21 cellular contexts compared by ENCODE assay signal in genomic region chr7:14504134-14504533, GRCh38.
DNase-seq lines count a peak whose midpoint lies in the region; ATAC-seq and TF ChIP-seq lines count a peak whose summit lies in the region.
"Had no signal": no experiment of that assay in that cellular context is flagged by ENCODE, and none has a peak within 500 bp of the region (broad histone marks: within the 10 kb centered on the region; RNA-seq: fewer than 3 reads in every experiment).

No MANE protein-coding gene starts in this region.

- no peaks in the 10 kb centered on the region for H3K36me3 ChIP-seq in HAP-1 (replicated peaks)
- H3K36me3 ChIP-seq: neutrophil, sigmoid colon, SJCRH30 had no signal

- no peak overlapping the region for H3K4me3 Mint-ChIP-seq in WTC11
- H3K4me3 Mint-ChIP-seq: activated naive CD8-positive, alpha-beta T cell treated with anti-CD3 and anti-CD28 coated beads for 36 hours; IgD-negative memory B cell; T-helper 2 cell treated with Interferon-gamma antibody and Interleukin-4, amounts not matched to agents 5 μg/mL and 100 μg/mL, for 36 hours had no signal

- peak; percentile 73 for DNase-seq in Ammon's horn (ENCODE audit: low spot score)
- DNase-seq in HAP-1 (ENCODE audit: low spot score in 2 of 2), result peak; percentile 39 to 45
- peak; percentile 23 for DNase-seq in WTC11 (ENCODE audit: low spot score)
- peak; percentile 61 for DNase-seq in inferior parietal cortex (ENCODE audit: extremely low spot score)
- DNase-seq in SW 1271 (lab: John Stamatoyannopoulos, UW), result no peak
- no peak for DNase-seq in HT-29 (ENCODE audit: low spot score)
- DNase-seq in NCI-H2196 (lab: John Stamatoyannopoulos, UW; ENCODE audit: unreplicated experiment), result no peak
- DNase-seq: activated CD4-positive, CD25-positive, alpha-beta regulatory T cell; activated CD8-positive, alpha-beta memory T cell treated with anti-CD3 and anti-CD28 coated beads for 24 hours; activated naive CD8-positive, alpha-beta T cell treated with anti-CD3 and anti-CD28 coated beads for 36 hours; dermis blood vessel endothelial cell; EL; MM.1S; NCI-H226; sigmoid colon; stimulated activated CD4-positive, alpha-beta T cell treated with anti-CD3 and anti-CD28 coated beads, Interleukin-1b, Interleukin-23, amount 100 ng/mL, for 48 hours had no signal

- H3K9me3 Mint-ChIP-seq in WTC11, result peaks cover 15% of the 10 kb centered on the region

- H3K36me3 Mint-ChIP-seq in WTC11, result 0 out of 2 replicates have a peak, but pooled peaks cover 5% of the 10 kb centered on the region
- H3K36me3 Mint-ChIP-seq: activated naive CD8-positive, alpha-beta T cell treated with anti-CD3 and anti-CD28 coated beads for 36 hours; IgD-negative memory B cell had no signal

- H3K27ac Mint-ChIP-seq in WTC11, result no peak overlapping the region
- H3K27ac Mint-ChIP-seq: activated naive CD8-positive, alpha-beta T cell treated with anti-CD3 and anti-CD28 coated beads for 36 hours; IgD-negative memory B cell; T-helper 2 cell treated with Interferon-gamma antibody and Interleukin-4, amounts not matched to agents 5 μg/mL and 100 μg/mL, for 36 hours had no signal

- no peak overlapping the region for H3K4me3 ChIP-seq in HAP-1
- H3K4me3 ChIP-seq: sigmoid colon, SJCRH30 had no signal

- CTCF ChIA-PET in WTC11 (lab: Charles Lee), result interaction anchor here (0.9 kb wide), 1 partner anchor 188 kb away, joined by 3 read pairs; no protein-coding TSS in a partner anchor

- ATAC-seq in WTC11 (peak; percentile 89), GM18511 (IDR thresholded peaks at IDR 0.05; ENCODE audit: unreplicated experiment) (no peak)

- H3K4me1 ChIP-seq in HAP-1, result no peaks in the 10 kb centered on the region
- H3K4me1 ChIP-seq: sigmoid colon, SJCRH30 had no signal

- in situ Hi-C loops in HAP-1 (cut with MboI; ENCODE audit: low sequenced_read_pairs), result no loop called here

- POLR2A ChIA-PET in WTC11 (lab: Charles Lee), result no interaction called here

- peaks cover 22% of the 10 kb centered on the region for H3K4me1 Mint-ChIP-seq in WTC11
- H3K4me1 Mint-ChIP-seq: activated naive CD8-positive, alpha-beta T cell treated with anti-CD3 and anti-CD28 coated beads for 36 hours; IgD-negative memory B cell had no signal

- H3K27me3 ChIP-seq in HAP-1 (ENCODE audit: low read depth), result no peaks in the 10 kb centered on the region
- H3K27me3 ChIP-seq: neutrophil, sigmoid colon, SJCRH30 had no signal

- TF ChIP-seq CTCF in WTC11 (IDR thresholded peaks at IDR 0.05), result no peak

- H3K9me3 ChIP-seq in HAP-1, result no peaks in the 10 kb centered on the region
- H3K9me3 ChIP-seq: neutrophil, SJCRH30 had no signal

- no peaks in the 10 kb centered on the region for H3K27me3 Mint-ChIP-seq in WTC11 (ENCODE audit: low read depth)
- H3K27me3 Mint-ChIP-seq: activated naive CD8-positive, alpha-beta T cell treated with anti-CD3 and anti-CD28 coated beads for 36 hours; IgD-negative memory B cell had no signal

TF ChIP-seq in WTC11, 78 proteins besides CTCF, POLR2A, EP300 and RAD21:
- no peak for TF ChIP-seq ZNF263 (CRISPR knock-in tag; IDR thresholded peaks at IDR 0.05; ENCODE audit: low read depth)

Comparison
In these comparisons a context has a peak if more than half of its experiments do, and no peak if none do; other contexts are left out.
1. DNase-seq: peak in Ammon's horn (single experiment), HAP-1 (2 of 2), WTC11 (single experiment) and inferior parietal cortex (single experiment); none in SW 1271 (0 of 2), HT-29 (single experiment) and NCI-H2196 (single experiment).